In genomic region chr17:37490638-37491614, GRCh38 we compare ENCODE assay signal across 8 cellular contexts. TPM values are rescaled to one million over a fixed set of nuclear protein-coding genes. Genes with fewer than 3 reads are reported as not detected.
DNase-seq lines count a peak whose midpoint lies in the region; ATAC-seq, FAIRE-seq and TF ChIP-seq lines count a peak whose summit lies in the region.

No MANE protein-coding gene starts in this region.

- in situ Hi-C loops in ACHN (cut with HindIII; ENCODE audit: low pct_ligation_motif_present, low pct_unique_long_range_greater_than_20kb, low sequenced_read_pairs), result no loop called here

- H3K9me3 ChIP-seq in SJCRH30 (replicated peaks), result no peaks in the 10 kb centered on the region

- peaks cover 9% of the 10 kb centered on the region for H3K4me1 ChIP-seq in SJCRH30

- no peak for ATAC-seq in HG03571 (IDR thresholded peaks at IDR 0.05; ENCODE audit: unreplicated experiment)

- H3K4me3 ChIP-seq in SJCRH30 (peak overlapping the region; percentile 67), cardiac fibroblast (replicated peaks in 1 of 2; ENCODE audit: low read depth in 2 of 2, low read length in 2 of 2) (peak overlapping the region; percentile 61 to 75)

- H3K36me3 ChIP-seq in SJCRH30, result no peaks in the 10 kb centered on the region

- peak; percentile 90 for DNase-seq in ACHN
- peak; percentile 36 for DNase-seq in GM19239 (ENCODE audit: insufficient read length, low spot score)
- peak; percentile 61 to 72 for DNase-seq in SJCRH30
- peak; percentile 85 to 89 for DNase-seq in cardiac fibroblast (ENCODE audit: low read depth in 2 of 2)
- DNase-seq in islet precursor cell, result peak; percentile 96
- DNase-seq in stimulated activated CD4-positive, alpha-beta T cell treated with anti-CD3 and anti-CD28 coated beads, Interleukin-4, amount 100 ng/mL, for 24 hours, result peak; percentile 24
- DNase-seq in NCI-H2081 treated with DMSO at 0.1 percent for 48 hours (lab: John Stamatoyannopoulos, UW), result no peak

- peak overlapping the region; percentile 7; the same call in 1 of the 2 replicates for H3K27ac ChIP-seq in SJCRH30

- no peak for FAIRE-seq in GM19239 (lab: Jason Lieb, UNC)

- TF ChIP-seq CTCF in cardiac fibroblast (IDR thresholded peaks at IDR 0.05; ENCODE audit: low read depth, low read length), result no peak

- no peaks in the 10 kb centered on the region for H3K27me3 ChIP-seq in SJCRH30

RNA-seq across cellular contexts. Expression of gene DUSP14, which starts 1.2 kb away (rescaled TPM):
- total RNA-seq in SJCRH30 (2014; rRNA removed; shearing (Covaris generic)), result 24.4 and 24.6 TPM in 2 replicates
